In genomic region chr10:110226555-110226925, GRCh38 we compare ENCODE assay signal across 1 cellular context.
TF ChIP-seq lines count a peak whose summit lies in the region.

No MANE protein-coding gene starts in this region.

TF ChIP-seq in K562, 482 proteins besides CTCF, POLR2A, EP300 and RAD21 (continued from another document):
- TF ChIP-seq ZNF407 (IDR thresholded peaks at IDR 0.05; ENCODE audit: low read depth) (no peak), FOXJ2 (tag; IDR thresholded peaks at IDR 0.05) (0 out of 2 replicates have a peak, but pooled peaks have one; percentile 42), ZNF589 (CRISPR knock-in tag; IDR thresholded peaks at IDR 0.05; ENCODE audit: low read depth) (0 out of 2 replicates have a peak, but pooled peaks have one; percentile 12), NELFE (IDR thresholded peaks at IDR 0.05; ENCODE audit: insufficient read depth, insufficient read length) (no peak), ZNF75A (CRISPR knock-in tag; IDR thresholded peaks at IDR 0.05) (no peak), CHCHD3 (CRISPR knock-in tag; IDR thresholded peaks at IDR 0.05) (no peak), ZNF740 (CRISPR knock-in tag; IDR thresholded peaks at IDR 0.05) (no peak), ZNF740 (tag; IDR thresholded peaks at IDR 0.05) (0 out of 4 replicates have a peak, but pooled peaks of 1 of the 2 experiments have one; percentile 41), HNRNPK (IDR thresholded peaks at IDR 0.05; ENCODE audit: low read depth, low read length, poor library complexity, severe bottlenecking) (peak; percentile 46), PPARD (CRISPR knock-in tag; IDR thresholded peaks at IDR 0.05) (no peak), PCBP1 (IDR thresholded peaks at IDR 0.05; ENCODE audit: low read depth, low read length, poor library complexity, severe bottlenecking) (peak; percentile 22), BHLHE40 (IDR thresholded peaks at IDR 0.05; ENCODE audit: low read length) (peak; percentile 66; the same call in 1 of the 2 replicates), RBM39 (optimal IDR thresholded peaks at IDR 0.05; ENCODE audit: low read depth, low read length) (no peak), ZNF551 (CRISPR knock-in tag; IDR thresholded peaks at IDR 0.05) (no peak), ZBTB11 (CRISPR knock-in tag; IDR thresholded peaks at IDR 0.05) (0 out of 6 replicates have a peak, but pooled peaks of 1 of the 3 experiments have one; percentile 14), ZNF644 (tag; IDR thresholded peaks at IDR 0.05; ENCODE audit: low read depth) (peak; percentile 16; the same call in 1 of the 2 replicates), XRCC5 (IDR thresholded peaks at IDR 0.05; ENCODE audit: low read depth, low read length) (no peak), PTTG1 (tag; IDR thresholded peaks at IDR 0.05; ENCODE audit: low read depth) (no peak), TEAD2 (tag; IDR thresholded peaks at IDR 0.05) (no peak), SMC3 (conservative IDR thresholded peaks at IDR 0.05; ENCODE audit: insufficient read depth, low read depth, low read length) (no peak), ZNF584 (CRISPR knock-in tag; IDR thresholded peaks at IDR 0.05; ENCODE audit: low read depth) (peak; percentile 69)
